ENCODE assay signal across 15 cellular contexts in genomic region chr1:53408013-53408754, GRCh38. TPM values are rescaled to one million over a fixed set of nuclear protein-coding genes. Genes with fewer than 3 reads are reported as not detected.
DNase-seq lines count a peak whose midpoint lies in the region; ATAC-seq lines count a peak whose summit lies in the region.
"Had no signal": no experiment of that assay in that cellular context is flagged by ENCODE, and none has a peak within 500 bp of the region (broad histone marks: within the 10 kb centered on the region; RNA-seq: fewer than 3 reads in every experiment).

No MANE protein-coding gene starts in this region.

- H3K4me1 Mint-ChIP-seq in activated CD4-positive, alpha-beta T cell treated with anti-CD3 and anti-CD28 coated beads, Interleukin-2, amount 10 ng/mL, durations not matched to agents 24 days and 14 days: peaks cover 35% of the 10 kb centered on the region
- H3K4me1 Mint-ChIP-seq in effector memory CD8-positive, alpha-beta T cell (ENCODE audit: low read depth in 2 of 2): peaks cover 47 to 51% of the 10 kb centered on the region in 2 donors
- peaks cover 60% of the 10 kb centered on the region for H3K4me1 Mint-ChIP-seq in stimulated activated effector memory CD8-positive, alpha-beta T cell treated with anti-CD3 and anti-CD28 coated beads, Interleukin-12 subunit alpha, Interleukin-12 subunit beta, amount 100 ng/mL, for 72 hours

- intact Hi-C loops in activated CD4-positive, alpha-beta T cell treated with anti-CD3 and anti-CD28 coated beads, Interleukin-2, amount 10 ng/mL, durations not matched to agents 24 days and 14 days (cut with micrococcal nuclease): no loop called here

- no peak for ATAC-seq in effector memory CD8-positive, alpha-beta T cell (replicated peaks)
- peak; percentile 65 for ATAC-seq in stimulated activated effector memory CD8-positive, alpha-beta T cell treated with anti-CD3 and anti-CD28 coated beads, Interleukin-12 subunit alpha, Interleukin-12 subunit beta, amount 100 ng/mL, for 72 hours
- ATAC-seq in HG02759 (IDR thresholded peaks at IDR 0.05; ENCODE audit: unreplicated experiment) (no peak), HG03196 (IDR thresholded peaks at IDR 0.05; ENCODE audit: unreplicated experiment) (no peak), GM19467 (IDR thresholded peaks at IDR 0.05; ENCODE audit: unreplicated experiment) (no peak)
- ATAC-seq: activated CD4-positive, CD25-positive, alpha-beta regulatory T cell treated with anti-CD3 and anti-CD28 coated beads, Interleukin-2, amount 50 U/mL, for 24 hours had no signal

- H3K36me3 Mint-ChIP-seq in activated CD4-positive, alpha-beta T cell treated with anti-CD3 and anti-CD28 coated beads, Interleukin-2, amount 10 ng/mL, durations not matched to agents 24 days and 14 days (ENCODE audit: low read depth): no peaks in the 10 kb centered on the region
- H3K36me3 Mint-ChIP-seq in effector memory CD8-positive, alpha-beta T cell (ENCODE audit: insufficient read depth): peaks cover 9% of the 10 kb centered on the region
- peaks cover under 1% of the 10 kb centered on the region for H3K36me3 Mint-ChIP-seq in stimulated activated effector memory CD8-positive, alpha-beta T cell treated with anti-CD3 and anti-CD28 coated beads, Interleukin-12 subunit alpha, Interleukin-12 subunit beta, amount 100 ng/mL, for 72 hours

- peak overlapping the region; percentile 35 for H3K27ac Mint-ChIP-seq in activated CD4-positive, alpha-beta T cell treated with anti-CD3 and anti-CD28 coated beads, Interleukin-2, amount 10 ng/mL, durations not matched to agents 24 days and 14 days
- H3K27ac Mint-ChIP-seq in effector memory CD8-positive, alpha-beta T cell: peak overlapping the region; percentile 93 to 98
- peak overlapping the region; percentile 96 for H3K27ac Mint-ChIP-seq in stimulated activated effector memory CD8-positive, alpha-beta T cell treated with anti-CD3 and anti-CD28 coated beads, Interleukin-12 subunit alpha, Interleukin-12 subunit beta, amount 100 ng/mL, for 72 hours

- no peaks in the 10 kb centered on the region for H3K9me3 Mint-ChIP-seq in activated CD4-positive, alpha-beta T cell treated with anti-CD3 and anti-CD28 coated beads, Interleukin-2, amount 10 ng/mL, durations not matched to agents 24 days and 14 days
- no peaks in the 10 kb centered on the region for H3K9me3 Mint-ChIP-seq in effector memory CD8-positive, alpha-beta T cell
- H3K9me3 Mint-ChIP-seq in stimulated activated effector memory CD8-positive, alpha-beta T cell treated with anti-CD3 and anti-CD28 coated beads, Interleukin-12 subunit alpha, Interleukin-12 subunit beta, amount 100 ng/mL, for 72 hours: no peaks in the 10 kb centered on the region

- peaks cover 2% of the 10 kb centered on the region for H3K27me3 Mint-ChIP-seq in activated CD4-positive, alpha-beta T cell treated with anti-CD3 and anti-CD28 coated beads, Interleukin-2, amount 10 ng/mL, durations not matched to agents 24 days and 14 days
- H3K27me3 Mint-ChIP-seq in effector memory CD8-positive, alpha-beta T cell: no peaks in the 10 kb centered on the region

- H3K4me3 Mint-ChIP-seq in activated CD4-positive, alpha-beta T cell treated with anti-CD3 and anti-CD28 coated beads, Interleukin-2, amount 10 ng/mL, durations not matched to agents 24 days and 14 days: no peak overlapping the region
- H3K4me3 Mint-ChIP-seq in effector memory CD8-positive, alpha-beta T cell: peak overlapping the region; percentile 19 to 28
- H3K4me3 Mint-ChIP-seq in stimulated activated effector memory CD8-positive, alpha-beta T cell treated with anti-CD3 and anti-CD28 coated beads, Interleukin-12 subunit alpha, Interleukin-12 subunit beta, amount 100 ng/mL, for 72 hours: peak overlapping the region; percentile 13

- no peak for DNase-seq in activated CD4-positive, alpha-beta T cell treated with anti-CD3 and anti-CD28 coated beads, Interleukin-2, amount 10 ng/mL, durations not matched to agents 24 days and 14 days
- no peak for DNase-seq in activated CD4-positive, alpha-beta T cell treated with anti-CD3 and anti-CD28 coated beads for 48 hours
- peak; percentile 50 for DNase-seq in M059J (ENCODE audit: low read depth)
- no peak for DNase-seq in effector memory CD8-positive, alpha-beta T cell
- peak in 1 of 2 donors; percentile 60 for DNase-seq in stimulated activated effector memory CD8-positive, alpha-beta T cell treated with anti-CD3 and anti-CD28 coated beads, Interleukin-12 subunit alpha, Interleukin-12 subunit beta, amount 100 ng/mL, for 72 hours (ENCODE audit: low spot score in 2 of 2)
- DNase-seq: anterior cingulate cortex, kidney, NCI-H1092 had no signal

RNA-seq across cellular contexts. Expression of gene DMRTB1, which starts 51.0 kb away (rescaled TPM):
- total RNA-seq in activated CD4-positive, alpha-beta T cell treated with anti-CD3 and anti-CD28 coated beads, Interleukin-2, amount 10 ng/mL, durations not matched to agents 24 days and 14 days: not detected in 2 replicates
- total RNA-seq in M059J (2014; rRNA removed; shearing (Covaris generic)): not detected in 2 replicates
- total RNA-seq: epithelial cell of proximal tubule; kidney; omental fat pad; T-helper 1 cell treated with Interleukin-12 subunit alpha and Interleukin-12 subunit beta and Interleukin-4 antibody, amounts not matched to agents 30 ng/mL and 1 ng/mL, for 36 hours had no signal

Comparison
In these comparisons a context has a peak if more than half of its experiments do, and no peak if none do; other contexts are left out.
1. H3K27ac Mint-ChIP-seq: peak in every context shown above with its lines; median percentile 96 in stimulated activated effector memory CD8-positive, alpha-beta T cell treated with anti-CD3 and anti-CD28 coated beads, Interleukin-12 subunit alpha, Interleukin-12 subunit beta, amount 100 ng/mL, for 72 hours; 96 in effector memory CD8-positive, alpha-beta T cell; 35 in activated CD4-positive, alpha-beta T cell treated with anti-CD3 and anti-CD28 coated beads, Interleukin-2, amount 10 ng/mL, durations not matched to agents 24 days and 14 days.